24 cellular contexts compared by ENCODE assay signal in genomic region chr4:16021804-16022560, GRCh38. TPM values are rescaled to one million over a fixed set of nuclear protein-coding genes. Genes with fewer than 3 reads are reported as not detected.
"Had no signal": no experiment of that assay in that cellular context is flagged by ENCODE, and none has a peak within 500 bp of the region (broad histone marks: within the 10 kb centered on the region; RNA-seq: fewer than 3 reads in every experiment).

No MANE protein-coding gene starts in this region.

- H3K27ac ChIP-seq: coronary artery, esophagus squamous epithelium, suprapubic skin, thyroid gland, vagina had no signal

- H3K36me3 ChIP-seq: esophagus squamous epithelium, suprapubic skin, thyroid gland, vagina had no signal

- H3K4me1 ChIP-seq: suprapubic skin, vagina had no signal

- H3K9me3 ChIP-seq: esophagus squamous epithelium, mucosa of descending colon, suprapubic skin, thyroid gland, vagina had no signal

- H3K4me3 ChIP-seq: coronary artery, esophagus squamous epithelium, mucosa of descending colon, suprapubic skin, thyroid gland, vagina had no signal

- DNase-seq: dermis blood vessel endothelial cell; effector memory CD4-positive, alpha-beta T cell; erythroblast; esophagus squamous epithelium; foreskin melanocyte; glutamatergic neuron; mesenchymal stem cell; mucosa of descending colon; naive B cell; nucleus accumbens; small intestine; stimulated activated CD4-positive, alpha-beta T cell treated with anti-CD3 and anti-CD28 coated beads, Interleukin-15, amount 100 ng/mL, for 24 hours; stimulated activated CD4-positive, alpha-beta T cell treated with anti-CD3 and anti-CD28 coated beads, Interleukin-2, amount 100 ng/mL, for 48 hours; stimulated activated naive B cell treated with anti-CD40 and anti-IgM and Interleukin-4, amounts not matched to agents 10 μg/mL and 1 μg/mL and 100 μg/mL, for 72 hours; thyroid gland; trophoblast cell had no signal

- ATAC-seq: mucosa of descending colon; natural killer cell treated with Interleukin-12 subunit alpha and Interleukin-12 subunit beta and Interleukin-15 and Interleukin-18, amount 100 ng/mL, for 72 hours; stimulated activated naive B cell treated with anti-CD40 and anti-IgM and Interleukin-4, amounts not matched to agents 10 μg/mL and 1 μg/mL and 100 μg/mL, for 72 hours had no signal

RNA-seq across cellular contexts. Expression of gene FGFBP2, which starts 59.0 kb away (rescaled TPM):
- total RNA-seq: dermis blood vessel endothelial cell, esophagus squamous epithelium, lung microvascular endothelial cell, mesothelial cell of epicardium, osteocyte, ureter had no signal
